ENCODE assay signal across 26 cellular contexts in genomic region chr1:29543586-29543985, GRCh38.
A peak's percentile ranks its signal among the peaks of the same experiment; 100 is the strongest.
DNase-seq lines count a peak whose midpoint lies in the region; ATAC-seq, FAIRE-seq and TF ChIP-seq lines count a peak whose summit lies in the region.
"Had no signal": no experiment of that assay in that cellular context is flagged by ENCODE, and none has a peak within 500 bp of the region (broad histone marks: within the 10 kb centered on the region; RNA-seq: fewer than 3 reads in every experiment).

No MANE protein-coding gene starts in this region.

- no peak overlapping the region for H3K4me3 ChIP-seq in spleen
- H3K4me3 ChIP-seq: A549, SJCRH30 had no signal

- TF ChIP-seq CTCF in natural killer cell (IDR thresholded peaks at IDR 0.05) (no peak), spleen (IDR thresholded peaks at IDR 0.05 in 8 of 11, conservative IDR thresholded peaks at IDR 0.05 in 3 of 11) (no peak)

- H3K27ac ChIP-seq in spleen, result peak overlapping the region in 1 of 8 donors; percentile 12
- H3K27ac ChIP-seq: A549, SJCRH30 had no signal

- no peak for TF ChIP-seq POLR2A in spleen (IDR thresholded peaks at IDR 0.05)

- no peaks in the 10 kb centered on the region for H3K4me1 ChIP-seq in spleen
- H3K4me1 ChIP-seq: A549, SJCRH30 had no signal

- H3K9me3 ChIP-seq in spleen, result no peaks in the 10 kb centered on the region
- H3K9me3 ChIP-seq: A549, SJCRH30 had no signal

- no peaks in the 10 kb centered on the region for H3K36me3 ChIP-seq in spleen
- H3K36me3 ChIP-seq: SJCRH30 had no signal

- intact Hi-C loops in natural killer cell (cut with micrococcal nuclease), result no loop called here
- intact Hi-C loops in spleen (cut with DNase I; ENCODE audit: low total_unique reads), result no loop called here

- no peak for FAIRE-seq in frontal cortex (lab: Jason Lieb, UNC)
- FAIRE-seq: A549, H54, HepG2 had no signal

- DNase-seq in natural killer cell (peak; percentile 4), islet precursor cell (peak; percentile 35), spleen (peak; percentile 58), SHP77 (lab: John Stamatoyannopoulos, UW) (no peak), 8988T (no peak), frontal cortex (ENCODE audit: low spot score in 2 of 2) (no peak)
- DNase-seq in natural killer cell treated with Interleukin-12 subunit alpha and Interleukin-12 subunit beta and Interleukin-15 and Interleukin-18, amount 100 ng/mL, for 72 hours (ENCODE audit: low spot score), result no peak
- DNase-seq: AML-193; CD8-positive, alpha-beta memory T cell; DMS153; DND-41; Karpas-422; NCI-H1092; NCI-H1417 treated with DMSO at 0.1 percent for 48 hours; NCI-H1694 treated with DMSO at 0.1 percent for 48 hours; NCI-H2081; NCI-H345; NCI-H524; NCI-H774; PC-3; SJCRH30 had no signal

- 69 to 87% (median 84%) methylated on average over 6 of the region's 6 CpGs for WGBS in spleen, 5 donors

- H3K27me3 ChIP-seq in spleen (replicated peaks in 1 of 7), result peaks cover 0 to 9% (median 0%) of the 10 kb centered on the region in 7 donors
- H3K27me3 ChIP-seq: SJCRH30 had no signal

- H3K27me3 Mint-ChIP-seq in natural killer cell (ENCODE audit: low read depth in 2 of 2), result no peaks in the 10 kb centered on the region
- H3K27me3 Mint-ChIP-seq in natural killer cell treated with Interleukin-12 subunit alpha and Interleukin-12 subunit beta and Interleukin-15 and Interleukin-18, amount 100 ng/mL, for 72 hours, result no peaks in the 10 kb centered on the region

- no peak for ATAC-seq in natural killer cell
- no peak for ATAC-seq in natural killer cell treated with Interleukin-12 subunit alpha and Interleukin-12 subunit beta and Interleukin-15 and Interleukin-18, amount 100 ng/mL, for 72 hours
- ATAC-seq: A549, HepG2, PC-3, SK-N-SH treated with all-trans-retinoic acid at 6 μM for 48 hours had no signal

- no peak overlapping the region for H3K4me3 Mint-ChIP-seq in natural killer cell
- H3K4me3 Mint-ChIP-seq in natural killer cell treated with Interleukin-12 subunit alpha and Interleukin-12 subunit beta and Interleukin-15 and Interleukin-18, amount 100 ng/mL, for 72 hours, result no peak overlapping the region
- H3K4me3 Mint-ChIP-seq: CD14-positive monocyte; CD8-positive, alpha-beta memory T cell had no signal

- H3K9me3 Mint-ChIP-seq in natural killer cell, result no peaks in the 10 kb centered on the region
- no peaks in the 10 kb centered on the region for H3K9me3 Mint-ChIP-seq in natural killer cell treated with Interleukin-12 subunit alpha and Interleukin-12 subunit beta and Interleukin-15 and Interleukin-18, amount 100 ng/mL, for 72 hours
- H3K9me3 Mint-ChIP-seq: CD8-positive, alpha-beta memory T cell had no signal

- no peaks in the 10 kb centered on the region for H3K36me3 Mint-ChIP-seq in natural killer cell
- no peaks in the 10 kb centered on the region for H3K36me3 Mint-ChIP-seq in natural killer cell treated with Interleukin-12 subunit alpha and Interleukin-12 subunit beta and Interleukin-15 and Interleukin-18, amount 100 ng/mL, for 72 hours
- H3K36me3 Mint-ChIP-seq: CD14-positive monocyte; CD8-positive, alpha-beta memory T cell had no signal

- no peak overlapping the region for H3K27ac Mint-ChIP-seq in natural killer cell
- H3K27ac Mint-ChIP-seq in natural killer cell treated with Interleukin-12 subunit alpha and Interleukin-12 subunit beta and Interleukin-15 and Interleukin-18, amount 100 ng/mL, for 72 hours, result no peak overlapping the region
- H3K27ac Mint-ChIP-seq: CD14-positive monocyte; CD8-positive, alpha-beta memory T cell had no signal

- H3K4me1 Mint-ChIP-seq in natural killer cell, result no peaks in the 10 kb centered on the region
- H3K4me1 Mint-ChIP-seq in natural killer cell treated with Interleukin-12 subunit alpha and Interleukin-12 subunit beta and Interleukin-15 and Interleukin-18, amount 100 ng/mL, for 72 hours (ENCODE audit: low read depth in 2 of 2), result no peaks in the 10 kb centered on the region
- H3K4me1 Mint-ChIP-seq: CD14-positive monocyte; CD8-positive, alpha-beta memory T cell had no signal

Comparison
In these comparisons a context has a peak if more than half of its experiments do, and no peak if none do; other contexts are left out.
1. DNase-seq: peak in natural killer cell (single experiment), islet precursor cell (single experiment) and spleen (single experiment); none in natural killer cell treated with Interleukin-12 subunit alpha and Interleukin-12 subunit beta and Interleukin-15 and Interleukin-18, amount 100 ng/mL, for 72 hours (single experiment), SHP77 (0 of 2), 8988T (single experiment) and frontal cortex (0 of 2).